9 cellular contexts compared by ENCODE assay signal in genomic region chr12:100826323-100826722, GRCh38. TPM values are rescaled to one million over a fixed set of nuclear protein-coding genes. Genes with fewer than 3 reads are reported as not detected.
A peak's percentile ranks its signal among the peaks of the same experiment; 100 is the strongest.
DNase-seq lines count a peak whose midpoint lies in the region; ATAC-seq and TF ChIP-seq lines count a peak whose summit lies in the region.
"Had no signal": no experiment of that assay in that cellular context is flagged by ENCODE, and none has a peak within 500 bp of the region (broad histone marks: within the 10 kb centered on the region; RNA-seq: fewer than 3 reads in every experiment).

No MANE protein-coding gene starts in this region.

- intact Hi-C loops in colonic mucosa (cut with DNase I) = loop anchor here (5.0 kb wide), 1 partner anchor 496 kb away; no protein-coding TSS in a partner anchor

- H3K27me3 Mint-ChIP-seq in neural crest cell (ENCODE audit: low read depth) = peaks cover 9% of the 10 kb centered on the region
- no peaks in the 10 kb centered on the region for H3K27me3 Mint-ChIP-seq in T-helper 2 cell treated with Interferon-gamma antibody and Interleukin-4, amounts not matched to agents 5 μg/mL and 100 μg/mL, for 36 hours (ENCODE audit: low read depth)

- no peaks in the 10 kb centered on the region for H3K9me3 ChIP-seq in colonic mucosa

- H3K9me3 Mint-ChIP-seq in neural crest cell = no peaks in the 10 kb centered on the region
- H3K9me3 Mint-ChIP-seq in T-helper 2 cell treated with Interferon-gamma antibody and Interleukin-4, amounts not matched to agents 5 μg/mL and 100 μg/mL, for 36 hours = no peaks in the 10 kb centered on the region

- TF ChIP-seq POLR2A in GM18505 (IDR thresholded peaks at IDR 0.05; ENCODE audit: borderline replicate concordance, extremely low read depth, insufficient read depth, insufficient read length) = no peak

- H3K9ac ChIP-seq in colonic mucosa (ENCODE audit: low read depth in 2 of 2, low read length in 2 of 2) = no peak overlapping the region

- H3K4me3 Mint-ChIP-seq in neural crest cell = no peak overlapping the region
- H3K4me3 Mint-ChIP-seq in T-helper 2 cell treated with Interferon-gamma antibody and Interleukin-4, amounts not matched to agents 5 μg/mL and 100 μg/mL, for 36 hours = no peak overlapping the region

- H3K4me3 ChIP-seq in colonic mucosa = no peak overlapping the region

- TF ChIP-seq CTCF in colonic mucosa (IDR thresholded peaks at IDR 0.05) (no peak), neural crest cell (conservative IDR thresholded peaks at IDR 0.05) (no peak)

- peak; percentile 63 for DNase-seq in ELR (ENCODE audit: low read depth)
- peak; percentile 26 for DNase-seq in NAMALWA (ENCODE audit: low spot score)
- peak; percentile 37 for DNase-seq in colonic mucosa
- DNase-seq in neural crest cell (ENCODE audit: low read depth, low spot score) = peak; percentile 60
- DNase-seq in T-helper 2 cell treated with Interferon-gamma antibody and Interleukin-4, amounts not matched to agents 5 μg/mL and 100 μg/mL, for 36 hours (ENCODE audit: low spot score) = no peak
- no peak for DNase-seq in effector CD4-positive, alpha-beta T cell
- DNase-seq: glutamatergic neuron had no signal

- no peaks in the 10 kb centered on the region for H3K4me1 Mint-ChIP-seq in neural crest cell
- H3K4me1 Mint-ChIP-seq in T-helper 2 cell treated with Interferon-gamma antibody and Interleukin-4, amounts not matched to agents 5 μg/mL and 100 μg/mL, for 36 hours (ENCODE audit: low read depth) = no peaks in the 10 kb centered on the region

- no peaks in the 10 kb centered on the region for H3K27me3 ChIP-seq in colonic mucosa

- H3K36me3 Mint-ChIP-seq in neural crest cell (ENCODE audit: low read depth) = no peaks in the 10 kb centered on the region
- no peaks in the 10 kb centered on the region for H3K36me3 Mint-ChIP-seq in T-helper 2 cell treated with Interferon-gamma antibody and Interleukin-4, amounts not matched to agents 5 μg/mL and 100 μg/mL, for 36 hours (ENCODE audit: low read depth)

- H3K36me3 ChIP-seq in colonic mucosa = no peaks in the 10 kb centered on the region

- no peaks in the 10 kb centered on the region for H3K4me1 ChIP-seq in colonic mucosa

- no peak overlapping the region for H3K27ac Mint-ChIP-seq in neural crest cell (ENCODE audit: unreplicated experiment)
- no peak overlapping the region for H3K27ac Mint-ChIP-seq in T-helper 2 cell treated with Interferon-gamma antibody and Interleukin-4, amounts not matched to agents 5 μg/mL and 100 μg/mL, for 36 hours

- ATAC-seq in GM21515 (IDR thresholded peaks at IDR 0.05; ENCODE audit: unreplicated experiment) (no peak), GM18505 (IDR thresholded peaks at IDR 0.05; ENCODE audit: unreplicated experiment) (no peak)

- H3K27ac ChIP-seq in colonic mucosa = no peak overlapping the region

RNA-seq across cellular contexts. Expression of gene ANO4, which starts 31.7 kb away (rescaled TPM):
- under 1 TPM; 0.19 to 0.32 TPM for total RNA-seq in colonic mucosa
- total RNA-seq in neural crest cell = 0.23 and 0.61 TPM in 2 replicates

Comparison
In these comparisons a context has a peak if more than half of its experiments do, and no peak if none do; other contexts are left out.
1. DNase-seq: peak in ELR (single experiment), NAMALWA (single experiment), colonic mucosa (single experiment) and neural crest cell (single experiment); none in T-helper 2 cell treated with Interferon-gamma antibody and Interleukin-4, amounts not matched to agents 5 μg/mL and 100 μg/mL, for 36 hours (single experiment) and effector CD4-positive, alpha-beta T cell (single experiment).